In the genomic region with DNA sequence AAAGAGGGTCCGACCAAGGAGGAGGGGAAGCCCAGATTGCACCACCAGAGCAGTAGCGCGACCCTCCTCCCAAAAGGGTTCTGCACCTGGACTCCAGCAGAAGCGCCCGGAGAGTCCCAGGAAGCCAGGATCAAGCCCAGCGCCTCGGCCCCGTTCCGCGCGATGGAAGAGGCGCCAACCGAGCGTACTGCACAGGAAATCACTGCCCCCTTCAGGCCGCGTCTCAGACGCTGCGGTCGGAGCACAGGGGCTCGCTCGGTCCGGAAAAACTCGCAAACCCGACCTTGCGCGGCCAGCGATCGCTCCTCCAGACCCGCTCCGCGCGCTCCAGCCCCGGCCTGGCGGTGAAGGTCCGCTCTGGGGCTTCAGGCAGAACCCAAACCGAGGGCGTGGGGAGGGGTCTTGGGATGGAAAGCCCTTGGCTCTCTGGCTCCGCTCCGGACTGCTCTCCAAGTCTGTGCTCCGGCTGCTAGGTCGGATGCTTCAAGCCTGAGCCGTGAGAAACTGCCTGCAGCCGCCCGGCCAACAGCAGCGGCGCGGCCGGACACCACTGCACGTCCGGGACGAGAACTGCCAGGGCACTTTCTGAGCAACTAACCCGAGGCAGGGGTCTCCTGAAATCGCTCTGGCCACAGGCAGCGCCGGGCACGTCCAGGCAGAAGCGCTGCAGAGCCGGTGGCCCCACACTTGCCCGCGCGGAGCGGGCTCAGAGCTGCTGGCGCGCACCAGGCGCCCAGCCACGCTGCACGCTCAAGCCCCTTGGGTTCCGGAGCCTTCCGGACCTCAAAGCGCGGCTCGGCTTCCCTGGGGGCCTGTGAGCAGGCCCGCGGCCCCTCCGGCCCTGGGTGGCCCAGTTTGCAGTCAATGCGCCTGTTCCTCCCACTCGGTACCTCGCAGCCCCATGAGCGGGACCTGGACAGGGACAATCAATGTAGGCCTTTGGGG, we compare ENCODE assay signal across 8 cellular contexts. TPM values are rescaled to one million over a fixed set of nuclear protein-coding genes. Genes with fewer than 3 reads are reported as not detected.
DNase-seq lines count a peak whose midpoint lies in the region; ATAC-seq and TF ChIP-seq lines count a peak whose summit lies in the region.

No MANE protein-coding gene starts in this region.

- H3K27me3 ChIP-seq in BLaER1 (peaks cover 62% of the 10 kb centered on the region), liver (ENCODE audit: control insufficient read depth in 4 of 4, insufficient read depth in 4 of 4, low read length in 3 of 4) (peaks cover 2 to 23% (median 12%) of the 10 kb centered on the region in 4 donors)

- H3K4me2 ChIP-seq in BLaER1 = peak overlapping the region; percentile 97

- TF ChIP-seq RAD21 in liver (IDR thresholded peaks at IDR 0.05) = peak; percentile 67 to 79

- H3K36me3 ChIP-seq in BLaER1 = no peaks in the 10 kb centered on the region
- no peaks in the 10 kb centered on the region for H3K36me3 ChIP-seq in liver (ENCODE audit: control insufficient read depth in 4 of 4, insufficient read depth in 3 of 4, low read depth in 1 of 4, low read length in 3 of 4)

- H3K9ac ChIP-seq in BLaER1 (no peak overlapping the region), liver (ENCODE audit: low read depth in 1 of 2, low read length in 2 of 2) (no peak overlapping the region)

- peaks cover 21% of the 10 kb centered on the region; the same call in 1 of the 2 replicates for H4K20me1 ChIP-seq in BLaER1

- peak; percentile 54 for ATAC-seq in GM19351 (IDR thresholded peaks at IDR 0.05; ENCODE audit: unreplicated experiment)
- no peak for ATAC-seq in GM18519 (IDR thresholded peaks at IDR 0.05; ENCODE audit: low FRiP score, unreplicated experiment)
- ATAC-seq in HG03565 (IDR thresholded peaks at IDR 0.05; ENCODE audit: unreplicated experiment) = no peak
- ATAC-seq in HG03571 (IDR thresholded peaks at IDR 0.05; ENCODE audit: unreplicated experiment) = no peak

- H3K9me3 ChIP-seq in BLaER1 = peaks cover 3% of the 10 kb centered on the region; the same call in 1 of the 2 replicates
- no peaks in the 10 kb centered on the region for H3K9me3 ChIP-seq in liver (ENCODE audit: control insufficient read depth in 4 of 4, low read length in 3 of 4)

- peak; percentile 36 for TF ChIP-seq CTCF in liver (IDR thresholded peaks at IDR 0.05; ENCODE audit: low read depth, low read length, missing input control)

- H3K27ac ChIP-seq in BLaER1 (no peak overlapping the region), liver (ENCODE audit: low read depth in 1 of 2, low read length in 2 of 2) (no peak overlapping the region)

- peak; percentile 93 to 94 for DNase-seq in NCI-H524 (lab: John Stamatoyannopoulos, UW)
- DNase-seq in dedifferentiated amniotic fluid mesenchymal stem cell (ENCODE audit: extremely low spot score) = peak; percentile 34

- 4% methylated on average over 79 of the region's 79 CpGs for WGBS in liver

- H3K4me1 ChIP-seq in BLaER1 = peaks cover 24% of the 10 kb centered on the region
- peaks cover 16 to 27% (median 18%) of the 10 kb centered on the region in 4 donors for H3K4me1 ChIP-seq in liver (ENCODE audit: control insufficient read depth in 4 of 4, insufficient read depth in 4 of 4, low read length in 3 of 4)

- H3K4me3 ChIP-seq in BLaER1 = peak overlapping the region; percentile 58
- H3K4me3 ChIP-seq in liver (ENCODE audit: low read depth in 1 of 3, low read length in 3 of 3) = peak overlapping the region in 1 of 3 donors; percentile 16

TF ChIP-seq in liver, 16 proteins besides CTCF, POLR2A, EP300 and RAD21:
- TF ChIP-seq HNF4G (IDR thresholded peaks at IDR 0.05) = no peak
- no peak for TF ChIP-seq YY1 (IDR thresholded peaks at IDR 0.05)
- no peak for TF ChIP-seq FOXA2 (IDR thresholded peaks at IDR 0.05)
- TF ChIP-seq, protein P1, sequence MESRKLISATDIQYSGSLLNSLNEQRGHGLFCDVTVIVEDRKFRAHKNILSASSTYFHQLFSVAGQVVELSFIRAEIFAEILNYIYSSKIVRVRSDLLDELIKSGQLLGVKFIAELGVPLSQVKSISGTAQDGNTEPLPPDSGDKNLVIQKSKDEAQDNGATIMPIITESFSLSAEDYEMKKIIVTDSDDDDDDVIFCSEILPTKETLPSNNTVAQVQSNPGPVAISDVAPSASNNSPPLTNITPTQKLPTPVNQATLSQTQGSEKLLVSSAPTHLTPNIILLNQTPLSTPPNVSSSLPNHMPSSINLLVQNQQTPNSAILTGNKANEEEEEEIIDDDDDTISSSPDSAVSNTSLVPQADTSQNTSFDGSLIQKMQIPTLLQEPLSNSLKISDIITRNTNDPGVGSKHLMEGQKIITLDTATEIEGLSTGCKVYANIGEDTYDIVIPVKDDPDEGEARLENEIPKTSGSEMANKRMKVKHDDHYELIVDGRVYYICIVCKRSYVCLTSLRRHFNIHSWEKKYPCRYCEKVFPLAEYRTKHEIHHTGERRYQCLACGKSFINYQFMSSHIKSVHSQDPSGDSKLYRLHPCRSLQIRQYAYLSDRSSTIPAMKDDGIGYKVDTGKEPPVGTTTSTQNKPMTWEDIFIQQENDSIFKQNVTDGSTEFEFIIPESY (IDR thresholded peaks at IDR 0.05) = no peak
- TF ChIP-seq, protein P2, sequence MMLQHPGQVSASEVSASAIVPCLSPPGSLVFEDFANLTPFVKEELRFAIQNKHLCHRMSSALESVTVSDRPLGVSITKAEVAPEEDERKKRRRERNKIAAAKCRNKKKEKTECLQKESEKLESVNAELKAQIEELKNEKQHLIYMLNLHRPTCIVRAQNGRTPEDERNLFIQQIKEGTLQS (IDR thresholded peaks at IDR 0.05) = no peak
- no peak for TF ChIP-seq FOXA1 (IDR thresholded peaks at IDR 0.05)
- no peak for TF ChIP-seq GABPA (IDR thresholded peaks at IDR 0.05 in 1 of 2, conservative IDR thresholded peaks at IDR 0.05 in 1 of 2)
- no peak for TF ChIP-seq TAF1 (conservative IDR thresholded peaks at IDR 0.05)
- no peak for TF ChIP-seq SP1 (IDR thresholded peaks at IDR 0.05)
- no peak for TF ChIP-seq NR2F2 (IDR thresholded peaks at IDR 0.05)
- TF ChIP-seq RXRA (IDR thresholded peaks at IDR 0.05) = no peak
- TF ChIP-seq EGR1 (IDR thresholded peaks at IDR 0.05; ENCODE audit: low read depth in 2 of 2) = no peak
- TF ChIP-seq, protein P3, sequence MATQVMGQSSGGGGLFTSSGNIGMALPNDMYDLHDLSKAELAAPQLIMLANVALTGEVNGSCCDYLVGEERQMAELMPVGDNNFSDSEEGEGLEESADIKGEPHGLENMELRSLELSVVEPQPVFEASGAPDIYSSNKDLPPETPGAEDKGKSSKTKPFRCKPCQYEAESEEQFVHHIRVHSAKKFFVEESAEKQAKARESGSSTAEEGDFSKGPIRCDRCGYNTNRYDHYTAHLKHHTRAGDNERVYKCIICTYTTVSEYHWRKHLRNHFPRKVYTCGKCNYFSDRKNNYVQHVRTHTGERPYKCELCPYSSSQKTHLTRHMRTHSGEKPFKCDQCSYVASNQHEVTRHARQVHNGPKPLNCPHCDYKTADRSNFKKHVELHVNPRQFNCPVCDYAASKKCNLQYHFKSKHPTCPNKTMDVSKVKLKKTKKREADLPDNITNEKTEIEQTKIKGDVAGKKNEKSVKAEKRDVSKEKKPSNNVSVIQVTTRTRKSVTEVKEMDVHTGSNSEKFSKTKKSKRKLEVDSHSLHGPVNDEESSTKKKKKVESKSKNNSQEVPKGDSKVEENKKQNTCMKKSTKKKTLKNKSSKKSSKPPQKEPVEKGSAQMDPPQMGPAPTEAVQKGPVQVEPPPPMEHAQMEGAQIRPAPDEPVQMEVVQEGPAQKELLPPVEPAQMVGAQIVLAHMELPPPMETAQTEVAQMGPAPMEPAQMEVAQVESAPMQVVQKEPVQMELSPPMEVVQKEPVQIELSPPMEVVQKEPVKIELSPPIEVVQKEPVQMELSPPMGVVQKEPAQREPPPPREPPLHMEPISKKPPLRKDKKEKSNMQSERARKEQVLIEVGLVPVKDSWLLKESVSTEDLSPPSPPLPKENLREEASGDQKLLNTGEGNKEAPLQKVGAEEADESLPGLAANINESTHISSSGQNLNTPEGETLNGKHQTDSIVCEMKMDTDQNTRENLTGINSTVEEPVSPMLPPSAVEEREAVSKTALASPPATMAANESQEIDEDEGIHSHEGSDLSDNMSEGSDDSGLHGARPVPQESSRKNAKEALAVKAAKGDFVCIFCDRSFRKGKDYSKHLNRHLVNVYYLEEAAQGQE (IDR thresholded peaks at IDR 0.05) = no peak
- no peak for TF ChIP-seq HNF4A (conservative IDR thresholded peaks at IDR 0.05)
- TF ChIP-seq, protein P4, sequence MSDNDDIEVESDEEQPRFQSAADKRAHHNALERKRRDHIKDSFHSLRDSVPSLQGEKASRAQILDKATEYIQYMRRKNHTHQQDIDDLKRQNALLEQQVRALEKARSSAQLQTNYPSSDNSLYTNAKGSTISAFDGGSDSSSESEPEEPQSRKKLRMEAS (IDR thresholded peaks at IDR 0.05) = no peak
- TF ChIP-seq JUND (IDR thresholded peaks at IDR 0.05) = no peak

RNA-seq across cellular contexts. Expression of a gene that starts 1.3 kb away (rescaled TPM):
- total RNA-seq in liver = under 1 TPM; 0.08 to 0.23 TPM
- under 1 TPM in 1 of 2 donors, not detected in 1; 0.03 TPM for polyA plus RNA-seq in liver
